In the genomic region with DNA sequence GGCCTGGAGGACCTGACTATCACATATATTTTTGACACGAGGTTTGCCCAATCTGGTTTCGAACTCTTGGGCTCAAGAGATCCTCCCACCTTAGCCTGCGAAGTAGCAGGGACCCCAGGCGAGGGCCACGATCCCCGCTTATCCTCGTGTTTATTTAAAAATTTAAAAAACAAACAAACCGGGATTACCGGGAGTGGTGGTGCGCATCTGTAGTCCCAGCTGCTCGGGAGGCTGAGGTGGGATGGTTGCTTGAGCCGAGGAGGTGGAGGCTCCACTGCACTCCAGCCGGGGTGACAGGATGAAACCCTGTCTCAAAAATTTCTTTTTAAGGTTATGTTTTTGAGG, we compare ENCODE assay signal across 1 cellular context.
TF ChIP-seq lines count a peak whose summit lies in the region.

No MANE protein-coding gene starts in this region.

TF ChIP-seq in GM23338, 12 proteins besides CTCF, POLR2A, EP300 and RAD21 (continued from another document):
- TF ChIP-seq JUNB (IDR thresholded peaks at IDR 0.05; ENCODE audit: unreplicated experiment): no peak
- TF ChIP-seq REST (IDR thresholded peaks at IDR 0.05; ENCODE audit: unreplicated experiment): no peak
- no peak for TF ChIP-seq EZH2 (IDR thresholded peaks at IDR 0.05; ENCODE audit: low read depth, unreplicated experiment)
- no peak for TF ChIP-seq ETS1 (IDR thresholded peaks at IDR 0.05)
- no peak for TF ChIP-seq CREB1 (CRISPR knock-in tag; IDR thresholded peaks at IDR 0.05; ENCODE audit: low read depth)
TF ChIP-seq in GM23338: peak in this region for 0.
